In the genomic region with DNA sequence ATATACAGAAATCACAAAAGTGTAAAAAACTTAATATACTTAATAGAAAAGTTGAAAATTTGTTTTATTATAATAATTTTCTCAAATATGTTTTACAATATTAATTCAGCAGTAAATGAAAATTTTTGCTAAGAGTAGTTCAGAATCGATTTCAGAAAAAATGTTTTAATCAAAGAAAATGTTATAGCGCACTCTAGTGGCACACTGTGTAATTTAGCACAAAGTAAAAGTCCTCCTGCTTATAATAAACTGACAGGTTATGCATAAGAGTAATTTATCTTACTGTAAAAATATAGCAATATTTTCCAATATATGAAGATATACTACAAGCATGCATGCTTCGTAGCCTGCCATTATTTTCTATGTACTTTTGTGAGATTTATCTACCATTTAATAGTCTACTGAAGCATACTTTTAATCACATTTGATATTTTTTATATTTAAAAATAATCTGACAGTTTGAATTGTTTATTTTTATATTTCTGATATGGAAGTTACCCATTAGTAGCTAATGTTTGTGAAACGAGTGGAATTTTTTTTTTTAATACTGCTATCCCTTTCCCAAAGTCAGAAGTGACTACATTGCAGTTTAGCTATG, we compare ENCODE assay signal across 9 cellular contexts.
DNase-seq lines count a peak whose midpoint lies in the region; ATAC-seq, FAIRE-seq and TF ChIP-seq lines count a peak whose summit lies in the region.
"Had no signal": no experiment of that assay in that cellular context is flagged by ENCODE, and none has a peak within 500 bp of the region (broad histone marks: within the 10 kb centered on the region; RNA-seq: fewer than 3 reads in every experiment).

No MANE protein-coding gene starts in this region.

- peak; percentile 98 for FAIRE-seq in pancreas (lab: Jason Lieb, UNC)

- H3K36me3 Mint-ChIP-seq in CD4-positive, alpha-beta T cell (ENCODE audit: low read depth), result no peaks in the 10 kb centered on the region
- H3K36me3 Mint-ChIP-seq in T-helper 2 cell treated with Interferon-gamma antibody and Interleukin-4, amounts not matched to agents 5 μg/mL and 100 μg/mL, for 36 hours (ENCODE audit: low read depth), result no peaks in the 10 kb centered on the region
- H3K36me3 Mint-ChIP-seq: CD4-positive, alpha-beta memory T cell had no signal

- no peaks in the 10 kb centered on the region for H3K9me3 ChIP-seq in pancreas
- no peaks in the 10 kb centered on the region for H3K9me3 ChIP-seq in CD4-positive, alpha-beta T cell (ENCODE audit: control insufficient read depth, low read length)

- no peaks in the 10 kb centered on the region for H3K4me1 ChIP-seq in pancreas

- H3K4me1 Mint-ChIP-seq in CD4-positive, alpha-beta T cell (ENCODE audit: low read depth), result no peaks in the 10 kb centered on the region
- no peaks in the 10 kb centered on the region for H3K4me1 Mint-ChIP-seq in T-helper 2 cell treated with Interferon-gamma antibody and Interleukin-4, amounts not matched to agents 5 μg/mL and 100 μg/mL, for 36 hours (ENCODE audit: low read depth)
- H3K4me1 Mint-ChIP-seq: CD4-positive, alpha-beta memory T cell had no signal

- POLR2A ChIA-PET in CD4-positive, alpha-beta T cell (lab: Charles Lee), result no interaction called here

- no peaks in the 10 kb centered on the region for H3K36me3 ChIP-seq in pancreas

- H3K4me3 ChIP-seq in choroid plexus epithelial cell (ENCODE audit: low read depth, low read length) (no peak overlapping the region), pancreas (no peak overlapping the region)

- H3K27ac Mint-ChIP-seq in CD4-positive, alpha-beta T cell, result no peak overlapping the region
- H3K27ac Mint-ChIP-seq in T-helper 2 cell treated with Interferon-gamma antibody and Interleukin-4, amounts not matched to agents 5 μg/mL and 100 μg/mL, for 36 hours, result no peak overlapping the region
- H3K27ac Mint-ChIP-seq: CD4-positive, alpha-beta memory T cell had no signal

- no peak overlapping the region for H3K27ac ChIP-seq in pancreas
- no peak overlapping the region for H3K27ac ChIP-seq in CD4-positive, alpha-beta T cell (ENCODE audit: low read depth, low read length)

- no peaks in the 10 kb centered on the region for H3K27me3 Mint-ChIP-seq in CD4-positive, alpha-beta T cell
- no peaks in the 10 kb centered on the region for H3K27me3 Mint-ChIP-seq in T-helper 2 cell treated with Interferon-gamma antibody and Interleukin-4, amounts not matched to agents 5 μg/mL and 100 μg/mL, for 36 hours (ENCODE audit: low read depth)
- H3K27me3 Mint-ChIP-seq: CD4-positive, alpha-beta memory T cell had no signal

- DNase-seq in NCI-H1694 (lab: John Stamatoyannopoulos, UW), result peak; percentile 16
- no peak for DNase-seq in NCI-H1694 treated with DMSO at 0.1 percent for 48 hours (lab: John Stamatoyannopoulos, UW)
- peak; percentile 0 for DNase-seq in LoVo (ENCODE audit: low spot score)
- peak; percentile 35 for DNase-seq in choroid plexus epithelial cell (ENCODE audit: low read depth)
- no peak for DNase-seq in pancreas
- DNase-seq in CD4-positive, alpha-beta T cell, result no peak
- no peak for DNase-seq in NCI-H2029 (lab: John Stamatoyannopoulos, UW)
- DNase-seq in T-helper 2 cell treated with Interferon-gamma antibody and Interleukin-4, amounts not matched to agents 5 μg/mL and 100 μg/mL, for 36 hours (ENCODE audit: low spot score), result no peak

- CTCF ChIA-PET in CD4-positive, alpha-beta T cell (lab: Charles Lee), result no interaction called here

- TF ChIP-seq CTCF in choroid plexus epithelial cell (conservative IDR thresholded peaks at IDR 0.05; ENCODE audit: low read depth, low read length) (peak; percentile 45), pancreas (IDR thresholded peaks at IDR 0.05) (peak; percentile 25 to 56 (median 46))
- TF ChIP-seq CTCF in CD4-positive, alpha-beta T cell (IDR thresholded peaks at IDR 0.05), result no peak

- no peak overlapping the region for H3K4me3 Mint-ChIP-seq in CD4-positive, alpha-beta T cell
- H3K4me3 Mint-ChIP-seq in T-helper 2 cell treated with Interferon-gamma antibody and Interleukin-4, amounts not matched to agents 5 μg/mL and 100 μg/mL, for 36 hours, result no peak overlapping the region
- H3K4me3 Mint-ChIP-seq: CD4-positive, alpha-beta memory T cell had no signal

- peaks cover 0 to 22% (median 3%) of the 10 kb centered on the region in 4 donors for H3K27me3 ChIP-seq in pancreas
- H3K27me3 ChIP-seq in CD4-positive, alpha-beta T cell (ENCODE audit: control insufficient read depth, insufficient read depth, low read length), result no peaks in the 10 kb centered on the region

- intact Hi-C loops in pancreas (cut with DNase I), result no loop called here
- intact Hi-C loops in CD4-positive, alpha-beta T cell (cut with DNase I, micrococcal nuclease), result no loop called here

- 1% methylated on average over 4 of the region's 4 CpGs for WGBS in pancreas, 2 donors

- no peaks in the 10 kb centered on the region for H3K9me3 Mint-ChIP-seq in CD4-positive, alpha-beta T cell
- no peaks in the 10 kb centered on the region for H3K9me3 Mint-ChIP-seq in T-helper 2 cell treated with Interferon-gamma antibody and Interleukin-4, amounts not matched to agents 5 μg/mL and 100 μg/mL, for 36 hours

- ATAC-seq in pancreas, result peak in 1 of 4 donors; percentile 32
- no peak for ATAC-seq in CD4-positive, alpha-beta T cell (ENCODE audit: poor library complexity)

Comparison
In these comparisons a context has a peak if more than half of its experiments do, and no peak if none do; other contexts are left out.
1. DNase-seq: peak in NCI-H1694 (single experiment), LoVo (single experiment) and choroid plexus epithelial cell (single experiment); none in NCI-H1694 treated with DMSO at 0.1 percent for 48 hours (single experiment), pancreas (0 of 6), CD4-positive, alpha-beta T cell (0 of 10), NCI-H2029 (single experiment) and T-helper 2 cell treated with Interferon-gamma antibody and Interleukin-4, amounts not matched to agents 5 μg/mL and 100 μg/mL, for 36 hours (single experiment).